ENCODE assay signal across 9 cellular contexts in the genomic region with DNA sequence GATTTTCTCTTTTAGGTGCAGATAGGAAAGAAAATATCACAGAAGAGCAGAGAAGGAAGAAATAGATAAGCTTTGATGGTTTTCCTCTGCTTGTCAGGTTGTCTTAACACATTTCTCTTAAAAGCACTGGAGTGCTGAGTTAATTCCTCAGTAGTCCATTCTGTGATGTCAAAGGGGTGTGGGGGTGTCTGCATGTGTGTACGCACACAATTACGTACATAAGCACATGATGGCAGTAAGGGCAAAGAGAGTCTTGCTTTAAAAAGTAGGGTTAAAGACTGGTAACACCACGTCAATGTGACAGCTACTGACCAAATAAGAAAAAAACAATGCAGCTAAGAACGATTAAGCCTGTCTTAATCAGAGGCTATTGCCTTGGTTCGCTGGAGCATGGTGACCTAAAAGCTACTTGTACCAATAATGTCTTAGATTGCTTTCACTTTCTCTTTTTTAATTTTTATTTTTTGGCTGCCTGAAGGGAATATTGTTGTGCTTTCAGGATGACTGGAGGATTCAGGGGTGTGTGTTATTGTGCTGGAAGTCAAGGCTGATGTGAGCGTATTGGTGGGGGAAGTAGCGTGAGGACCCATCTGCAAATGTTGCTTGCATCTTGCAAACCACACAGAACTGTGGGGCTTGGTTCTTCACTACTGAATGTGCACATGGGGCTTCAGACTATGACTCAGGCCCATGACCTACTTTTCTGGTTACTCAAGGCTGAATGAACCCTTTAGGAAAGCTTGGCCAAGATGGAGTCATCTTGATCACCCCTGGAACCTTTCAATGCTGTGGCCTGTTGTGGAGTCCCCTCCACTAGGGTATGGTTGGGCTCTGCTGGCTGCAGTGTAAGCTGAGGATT.
DNase-seq lines count a peak whose midpoint lies in the region; ATAC-seq and TF ChIP-seq lines count a peak whose summit lies in the region.
"Had no signal": no experiment of that assay in that cellular context is flagged by ENCODE, and none has a peak within 500 bp of the region (broad histone marks: within the 10 kb centered on the region; RNA-seq: fewer than 3 reads in every experiment).

No MANE protein-coding gene starts in this region.

- no peak overlapping the region for H3K9ac ChIP-seq in duodenal mucosa (ENCODE audit: low read depth in 1 of 2, low read length in 2 of 2)

- H3K27me3 ChIP-seq in duodenal mucosa (ENCODE audit: control insufficient read depth in 1 of 2, insufficient read depth in 2 of 2, low read length in 2 of 2) (no peaks in the 10 kb centered on the region), tibial artery (no peaks in the 10 kb centered on the region)
- H3K27me3 ChIP-seq: right lobe of liver had no signal

- H3K4me1 ChIP-seq in duodenal mucosa (ENCODE audit: control insufficient read depth in 1 of 2, insufficient read depth in 2 of 2, low read length in 2 of 2) = peaks cover 3 to 13% of the 10 kb centered on the region in 2 donors
- H3K4me1 ChIP-seq in tibial artery = peaks cover 0 to 6% (median 4%) of the 10 kb centered on the region in 4 donors
- H3K4me1 ChIP-seq: right lobe of liver had no signal

- intact Hi-C loops in tibial artery (cut with DNase I; ENCODE audit: low total_unique reads) = no loop called here

- H3K27ac ChIP-seq in duodenal mucosa (ENCODE audit: low read depth, low read length) (no peak overlapping the region), tibial artery (no peak overlapping the region)
- H3K27ac ChIP-seq: right lobe of liver had no signal

- ATAC-seq in HG03354 (IDR thresholded peaks at IDR 0.05; ENCODE audit: poor library complexity, severe bottlenecking, unreplicated experiment) (peak; percentile 72), HG03521 (IDR thresholded peaks at IDR 0.05; ENCODE audit: unreplicated experiment) (no peak)

- H3K9me3 ChIP-seq in duodenal mucosa (ENCODE audit: control insufficient read depth in 1 of 2, low read length in 2 of 2) = no peaks in the 10 kb centered on the region
- H3K9me3 ChIP-seq in tibial artery = no peaks in the 10 kb centered on the region
- H3K9me3 ChIP-seq: right lobe of liver had no signal

- peak; percentile 8 for DNase-seq in G401 (ENCODE audit: low spot score)
- peak; percentile 57 for DNase-seq in retina
- DNase-seq in tibial artery = no peak
- no peak for DNase-seq in NCI-H2171 treated with DMSO at 0.1 percent for 48 hours (lab: John Stamatoyannopoulos, UW)
- DNase-seq in stimulated activated CD8-positive, alpha-beta memory T cell treated with anti-CD3 and anti-CD28 coated beads, Interleukin-4, amount 100 ng/mL, for 48 hours = no peak
- DNase-seq: right lobe of liver had no signal

- H3K4me3 ChIP-seq in duodenal mucosa (ENCODE audit: low read depth in 1 of 2, low read length in 2 of 2) (peak overlapping the region; percentile 25 to 33), tibial artery (no peak overlapping the region)
- H3K4me3 ChIP-seq: right lobe of liver had no signal

- H3K36me3 ChIP-seq in duodenal mucosa (ENCODE audit: control insufficient read depth in 1 of 2, insufficient read depth in 2 of 2, low read length in 2 of 2) (no peaks in the 10 kb centered on the region), tibial artery (no peaks in the 10 kb centered on the region)
- H3K36me3 ChIP-seq: right lobe of liver had no signal

- no peak for TF ChIP-seq CTCF in tibial artery (IDR thresholded peaks at IDR 0.05)

- in situ Hi-C loops in G401 (cut with HindIII; ENCODE audit: low sequenced_read_pairs) = no loop called here

Comparison
In these comparisons a context has a peak if more than half of its experiments do, and no peak if none do; other contexts are left out.
1. DNase-seq: peak in G401 (single experiment) and retina (single experiment); none in tibial artery (0 of 2), NCI-H2171 treated with DMSO at 0.1 percent for 48 hours (single experiment) and stimulated activated CD8-positive, alpha-beta memory T cell treated with anti-CD3 and anti-CD28 coated beads, Interleukin-4, amount 100 ng/mL, for 48 hours (single experiment).
2. H3K4me3 ChIP-seq: peak in duodenal mucosa (2 of 2); none in tibial artery (0 of 2).